In genomic region chr1:241985787-241986186, GRCh38 we compare ENCODE assay signal across 8 cellular contexts. TPM values are rescaled to one million over a fixed set of nuclear protein-coding genes. Genes with fewer than 3 reads are reported as not detected.
DNase-seq lines count a peak whose midpoint lies in the region; ATAC-seq, FAIRE-seq and TF ChIP-seq lines count a peak whose summit lies in the region.

No MANE protein-coding gene starts in this region.

- DNase-seq in MCF 10A (ENCODE audit: unreplicated experiment), result peak; percentile 80
- no peak for DNase-seq in breast epithelium (ENCODE audit: low spot score in 2 of 2)
- DNase-seq in H9, result peak; percentile 58
- peak; percentile 31 for DNase-seq in endothelial cell of umbilical vein (ENCODE audit: low read depth, low spot score)
- peak; percentile 55 for DNase-seq in small intestine
- DNase-seq in occipital lobe (lab: John Stamatoyannopoulos, UW), result no peak

- ATAC-seq in HG03135 (IDR thresholded peaks at IDR 0.05; ENCODE audit: unreplicated experiment), result no peak

- no peak overlapping the region for H3K4ac ChIP-seq in H9 (ENCODE audit: low read depth, low read length)

- H3K18ac ChIP-seq in H9 (ENCODE audit: insufficient read length, low read depth, low read length), result no peak overlapping the region

- H3K36me3 Mint-ChIP-seq in MCF 10A (ENCODE audit: insufficient read depth, unreplicated experiment) (no peaks in the 10 kb centered on the region), H9 (ENCODE audit: insufficient read depth in 1 of 3, low read depth in 3 of 3) (no peaks in the 10 kb centered on the region)

- POLR2A ChIA-PET in MCF 10A (lab: Yijun Ruan, JAX) (interaction anchor here (0.6 to 1.8 kb wide), 6 partner anchors 12 to 1038 kb away, joined by 3 to 5 read pairs (median 3); no protein-coding TSS in a partner anchor), endothelial cell of umbilical vein (lab: Charles Lee) (no interaction called here)

- H3K36me3 ChIP-seq in breast epithelium (no peaks in the 10 kb centered on the region), OCI-LY3 (replicated peaks; ENCODE audit: low read depth, low read length) (no peaks in the 10 kb centered on the region), endothelial cell of umbilical vein (ENCODE audit: control insufficient read depth in 2 of 2, extremely low read depth in 1 of 2, insufficient read depth in 2 of 2, low read length in 2 of 2) (no peaks in the 10 kb centered on the region), small intestine (ENCODE audit: control insufficient read depth in 2 of 2, insufficient read depth in 2 of 2, low read length in 2 of 2) (no peaks in the 10 kb centered on the region)

- BruUV-seq in MCF 10A (replicated peaks; lab: Mats Ljungman, UMichigan) (no TSS peak), endothelial cell of umbilical vein (replicated peaks; lab: Mats Ljungman, UMichigan) (no TSS peak)

- H2AK5ac ChIP-seq in H9 (ENCODE audit: insufficient read length, low read length), result no peak overlapping the region

- H3K9me3 ChIP-seq in breast epithelium (no peaks in the 10 kb centered on the region), H9 (ENCODE audit: control insufficient read depth, low read depth, low read length) (no peaks in the 10 kb centered on the region), OCI-LY3 (ENCODE audit: insufficient read depth, low read length) (no peaks in the 10 kb centered on the region), endothelial cell of umbilical vein (replicated peaks; ENCODE audit: control insufficient read depth, insufficient read depth, low read length) (no peaks in the 10 kb centered on the region), small intestine (ENCODE audit: control insufficient read depth, low read depth) (no peaks in the 10 kb centered on the region)

- H3K27ac ChIP-seq in breast epithelium, result no peak overlapping the region
- no peak overlapping the region for H3K27ac ChIP-seq in H9 (ENCODE audit: insufficient read length, low read depth, low read length)
- no peak overlapping the region for H3K27ac ChIP-seq in OCI-LY3 (ENCODE audit: low read length)
- H3K27ac ChIP-seq in endothelial cell of umbilical vein (ENCODE audit: insufficient read depth, low read depth, low read length), result no peak overlapping the region
- H3K27ac ChIP-seq in small intestine (ENCODE audit: low read depth in 1 of 2, low read length in 1 of 2), result no peak overlapping the region

- no peaks in the 10 kb centered on the region for H3K27me3 Mint-ChIP-seq in MCF 10A (ENCODE audit: insufficient read depth, unreplicated experiment)
- peaks cover 1% of the 10 kb centered on the region; the same call in 1 of the 2 replicates for H3K27me3 Mint-ChIP-seq in H9 (ENCODE audit: low read depth)

- peak; percentile 64 for FAIRE-seq in endothelial cell of umbilical vein (lab: Jason Lieb, UNC)
- FAIRE-seq in small intestine (lab: Jason Lieb, UNC), result no peak

- no peak overlapping the region for H4K8ac ChIP-seq in H9 (replicated peaks; ENCODE audit: insufficient read length, low read depth, low read length)

- H3K4me1 ChIP-seq in breast epithelium (no peaks in the 10 kb centered on the region), H9 (ENCODE audit: insufficient read depth, low read length) (no peaks in the 10 kb centered on the region), OCI-LY3 (ENCODE audit: low read length) (no peaks in the 10 kb centered on the region), endothelial cell of umbilical vein (ENCODE audit: control insufficient read depth, extremely low read depth, insufficient read depth, low read length) (no peaks in the 10 kb centered on the region), small intestine (ENCODE audit: control insufficient read depth in 2 of 2, insufficient read depth in 1 of 2, low read depth in 1 of 2, low read length in 1 of 2) (no peaks in the 10 kb centered on the region)

- H3K79me1 ChIP-seq in H9 (ENCODE audit: insufficient read depth, low read depth, low read length, poor library complexity, severe bottlenecking), result no peaks in the 10 kb centered on the region

- intact Hi-C loops in MCF 10A (cut with micrococcal nuclease), result loop anchor here (1.0 kb wide), 1 partner anchor 89 kb away; no protein-coding TSS in a partner anchor
- intact Hi-C loops in breast epithelium (cut with DNase I; ENCODE audit: low total_unique reads), result no loop called here
- intact Hi-C loops in endothelial cell of umbilical vein (cut with micrococcal nuclease), result loop anchor here (1.0 kb wide), 3 partner anchors 89 to 453 kb away; partner anchors contain the start of gene KMO

- H2BK12ac ChIP-seq in H9 (ENCODE audit: insufficient read length, low read depth, low read length), result no peak overlapping the region

- no peak overlapping the region for H2BK20ac ChIP-seq in H9 (ENCODE audit: low read depth, low read length, poor library complexity, severe bottlenecking)

- H3K4me3 ChIP-seq in breast epithelium (no peak overlapping the region), OCI-LY3 (ENCODE audit: low read length) (no peak overlapping the region), endothelial cell of umbilical vein (replicated peaks in 1 of 3; ENCODE audit: insufficient read depth in 1 of 3, low read depth in 1 of 3, low read length in 3 of 3) (no peak overlapping the region), small intestine (ENCODE audit: low read depth in 1 of 2, low read length in 2 of 2) (no peak overlapping the region)

- no CpG with 5 or more reads among the region's 10 CpGs for WGBS in H9 (ENCODE audit: extremely low coverage, insufficient read length, low lambda C conversion rate)
- 68 to 76% (median 72%) methylated on average over 10 of the region's 10 CpGs for WGBS in small intestine, 3 donors

- TF ChIP-seq POLR2A in breast epithelium (IDR thresholded peaks at IDR 0.05), result no peak
- TF ChIP-seq POLR2A in endothelial cell of umbilical vein (IDR thresholded peaks at IDR 0.05; ENCODE audit: low read depth, low read length), result no peak

- no peaks in the 10 kb centered on the region for H4K20me1 ChIP-seq in H9 (ENCODE audit: control insufficient read depth, insufficient read depth, insufficient read length)
- H4K20me1 ChIP-seq in OCI-LY3 (ENCODE audit: insufficient read depth, low read length), result no peaks in the 10 kb centered on the region
- H4K20me1 ChIP-seq in endothelial cell of umbilical vein (replicated peaks; ENCODE audit: control insufficient read depth, extremely low read depth, insufficient read depth, low read length), result no peaks in the 10 kb centered on the region

- H3K23me2 ChIP-seq in H9 (ENCODE audit: insufficient read length, low read depth, low read length, poor library complexity, severe bottlenecking), result no peaks in the 10 kb centered on the region

- H3K4me2 ChIP-seq in H9 (ENCODE audit: insufficient read depth, insufficient read length, low read length), result no peak overlapping the region
- peak overlapping the region; percentile 14; the same call in 1 of the 2 replicates for H3K4me2 ChIP-seq in OCI-LY3 (ENCODE audit: low read length)
- no peak overlapping the region for H3K4me2 ChIP-seq in endothelial cell of umbilical vein (ENCODE audit: insufficient read depth, low read length)

- no peaks in the 10 kb centered on the region for H3K27me3 ChIP-seq in breast epithelium
- no peaks in the 10 kb centered on the region for H3K27me3 ChIP-seq in H9 (ENCODE audit: insufficient read depth, low read length)
- no peaks in the 10 kb centered on the region for H3K27me3 ChIP-seq in OCI-LY3 (ENCODE audit: low read depth, low read length)
- no peaks in the 10 kb centered on the region for H3K27me3 ChIP-seq in endothelial cell of umbilical vein (ENCODE audit: control insufficient read depth in 2 of 2, insufficient read depth in 2 of 2, low read length in 2 of 2)
- H3K27me3 ChIP-seq in small intestine (ENCODE audit: control insufficient read depth in 2 of 2, insufficient read depth in 2 of 2, low read length in 2 of 2), result no peaks in the 10 kb centered on the region

- H2AFZ ChIP-seq in H9 (ENCODE audit: low read length), result no peak overlapping the region
- H2AFZ ChIP-seq in OCI-LY3 (ENCODE audit: low read depth, low read length), result no peak overlapping the region
- no peak overlapping the region for H2AFZ ChIP-seq in endothelial cell of umbilical vein (ENCODE audit: low read depth, low read length)

- no peak overlapping the region for H2BK120ac ChIP-seq in H9 (ENCODE audit: low read depth, low read length, poor library complexity, severe bottlenecking)

- CTCF ChIA-PET in MCF 10A (lab: Yijun Ruan, JAX), result interaction anchor here (0.5 to 7.1 kb wide), 34 partner anchors 9 to 1247 kb away, joined by 3 to 92 read pairs (median 5); partner anchors contain the start of gene MAP1LC3C
- CTCF ChIA-PET in endothelial cell of umbilical vein (lab: Charles Lee), result interaction anchor here (0.7 to 3.0 kb wide), 12 partner anchors 9 to 453 kb away, joined by 3 to 24 read pairs (median 4); partner anchors contain the start of genes KMO and MAP1LC3C

- H2BK5ac ChIP-seq in H9 (ENCODE audit: insufficient read length, low read length), result no peak overlapping the region

- H3K9ac ChIP-seq in H9 (ENCODE audit: extremely low read depth, insufficient read length, low read length) (no peak overlapping the region), OCI-LY3 (ENCODE audit: low read length) (no peak overlapping the region), endothelial cell of umbilical vein (replicated peaks; ENCODE audit: extremely low read depth, insufficient read depth, low read length) (no peak overlapping the region)

- H3K23ac ChIP-seq in H9 (ENCODE audit: insufficient read length, low read depth, low read length), result no peak overlapping the region

- H3K79me2 ChIP-seq in H9 (ENCODE audit: insufficient read depth, low read length), result no peaks in the 10 kb centered on the region
- no peaks in the 10 kb centered on the region for H3K79me2 ChIP-seq in OCI-LY3 (ENCODE audit: low read length)
- no peaks in the 10 kb centered on the region for H3K79me2 ChIP-seq in endothelial cell of umbilical vein (ENCODE audit: control insufficient read depth, insufficient read depth, low read length)

- H2BK15ac ChIP-seq in H9 (ENCODE audit: low read depth, low read length), result no peak overlapping the region

- H3K4me3 Mint-ChIP-seq in MCF 10A (ENCODE audit: unreplicated experiment) (no peak overlapping the region), H9 (no peak overlapping the region)

- no peak overlapping the region for H3K14ac ChIP-seq in H9 (ENCODE audit: insufficient read depth, low read length)

- H3T11ph ChIP-seq in H9 (ENCODE audit: low read length), result no peak overlapping the region

- dilution Hi-C loops in endothelial cell of umbilical vein (cut with MboI; ENCODE audit: extremely low pct_ligation_motif_present, low sequenced_read_pairs), result no loop called here

- H3K9me1 ChIP-seq in endothelial cell of umbilical vein (replicated peaks; ENCODE audit: control insufficient read depth, extremely low read depth, insufficient read depth, low read length), result no peaks in the 10 kb centered on the region

- H3K9me3 Mint-ChIP-seq in MCF 10A (ENCODE audit: unreplicated experiment) (no peaks in the 10 kb centered on the region), H9 (no peaks in the 10 kb centered on the region; a peak in 1 of 5 replicates)

- no peak overlapping the region for H4K91ac ChIP-seq in H9 (ENCODE audit: insufficient read length, low read depth, low read length)

- TF ChIP-seq CTCF in MCF 10A (IDR thresholded peaks at IDR 0.05; ENCODE audit: unreplicated experiment) (peak; percentile 56), breast epithelium (IDR thresholded peaks at IDR 0.05) (no peak), H9 (conservative IDR thresholded peaks at IDR 0.05) (peak; percentile 68), OCI-LY3 (IDR thresholded peaks at IDR 0.05; ENCODE audit: low read depth, low read length) (peak; percentile 61), endothelial cell of umbilical vein (IDR thresholded peaks at IDR 0.05; ENCODE audit: extremely low read depth in 1 of 2, insufficient read depth in 1 of 2, low read depth in 1 of 2, low read length in 2 of 2) (peak; percentile 25 to 37)

- no peak overlapping the region for H4K5ac ChIP-seq in H9 (ENCODE audit: insufficient read length, low read depth, low read length)

- H3K27ac Mint-ChIP-seq in MCF 10A (ENCODE audit: low read depth, unreplicated experiment) (no peak overlapping the region), H9 (no peak overlapping the region)

- H3K4me1 Mint-ChIP-seq in MCF 10A (ENCODE audit: insufficient read depth, unreplicated experiment) (peaks cover 25% of the 10 kb centered on the region), H9 (peaks cover 0 to 7% of the 10 kb centered on the region in 2 experiments)

- no peak overlapping the region for H3K56ac ChIP-seq in H9 (ENCODE audit: insufficient read length, low read depth, low read length)

RNA-seq across cellular contexts. Expression of gene MAP1LC3C, which starts 13.1 kb away (rescaled TPM):
- total RNA-seq in MCF 10A (2022) (not detected in 2 replicates), breast epithelium (10 to 100 TPM in 1 of 3 donors, 1 to 10 TPM in 2; 7.2 to 10.8 (median 7.8) TPM), H9 (2021) (3.5 and 3.6 TPM in 2 replicates), endothelial cell of umbilical vein (not detected in 2 replicates), occipital lobe (0.78 TPM)
- polyA plus RNA-seq in endothelial cell of umbilical vein (not detected in 2 replicates), small intestine (1 to 10 TPM in 1 of 3 donors, not detected in 2; 3.1 TPM)
- not detected in 2 replicates for polyA plus RNA-seq in endothelial cell of umbilical vein (2011; cell fraction: cytosol; rRNA removed)
- not detected in 2 replicates for polyA plus RNA-seq in endothelial cell of umbilical vein (2011; cell fraction: nucleus; rRNA removed)
- polyA plus RNA-seq in endothelial cell of umbilical vein (2012), result not detected in 2 replicates
- polyA minus RNA-seq in endothelial cell of umbilical vein, result not detected in 2 replicates
- polyA minus RNA-seq in endothelial cell of umbilical vein (2011; cell fraction: cytosol; rRNA and poly(A)+ RNA removed), result not detected
- polyA minus RNA-seq in endothelial cell of umbilical vein (2011; cell fraction: nucleus; rRNA and poly(A)+ RNA removed), result not detected in 2 replicates

RNA-seq across cellular contexts. Expression of gene BECN2, which starts 28.2 kb away (rescaled TPM):
- total RNA-seq in MCF 10A (2022), result not detected in 2 replicates
- not detected for total RNA-seq in breast epithelium
- not detected in 2 replicates for total RNA-seq in H9 (2021)
- not detected in 2 replicates for total RNA-seq in endothelial cell of umbilical vein
- not detected in 2 replicates for polyA plus RNA-seq in endothelial cell of umbilical vein
- not detected in 2 replicates for polyA plus RNA-seq in endothelial cell of umbilical vein (2011; cell fraction: cytosol; rRNA removed)
- polyA plus RNA-seq in endothelial cell of umbilical vein (2011; cell fraction: nucleus; rRNA removed), result not detected in 2 replicates
- polyA plus RNA-seq in endothelial cell of umbilical vein (2012), result not detected in 2 replicates
- polyA minus RNA-seq in endothelial cell of umbilical vein, result not detected in 2 replicates
- polyA minus RNA-seq in endothelial cell of umbilical vein (2011; cell fraction: cytosol; rRNA and poly(A)+ RNA removed), result not detected
- not detected in 2 replicates for polyA minus RNA-seq in endothelial cell of umbilical vein (2011; cell fraction: nucleus; rRNA and poly(A)+ RNA removed)
- polyA plus RNA-seq in small intestine, result not detected
- not detected for total RNA-seq in occipital lobe

Comparison
In these comparisons a context has a peak if more than half of its experiments do, and no peak if none do; other contexts are left out.
1. DNase-seq: peak in MCF 10A (single experiment), H9 (single experiment), endothelial cell of umbilical vein (single experiment) and small intestine (single experiment); none in breast epithelium (0 of 2) and occipital lobe (single experiment).
2. CTCF ChIP-seq: peak in MCF 10A (single experiment), H9 (single experiment), OCI-LY3 (single experiment) and endothelial cell of umbilical vein (2 of 2); none in breast epithelium (0 of 3).